Comparison of ENCODE assay signal across 8 cellular contexts in the genomic region with DNA sequence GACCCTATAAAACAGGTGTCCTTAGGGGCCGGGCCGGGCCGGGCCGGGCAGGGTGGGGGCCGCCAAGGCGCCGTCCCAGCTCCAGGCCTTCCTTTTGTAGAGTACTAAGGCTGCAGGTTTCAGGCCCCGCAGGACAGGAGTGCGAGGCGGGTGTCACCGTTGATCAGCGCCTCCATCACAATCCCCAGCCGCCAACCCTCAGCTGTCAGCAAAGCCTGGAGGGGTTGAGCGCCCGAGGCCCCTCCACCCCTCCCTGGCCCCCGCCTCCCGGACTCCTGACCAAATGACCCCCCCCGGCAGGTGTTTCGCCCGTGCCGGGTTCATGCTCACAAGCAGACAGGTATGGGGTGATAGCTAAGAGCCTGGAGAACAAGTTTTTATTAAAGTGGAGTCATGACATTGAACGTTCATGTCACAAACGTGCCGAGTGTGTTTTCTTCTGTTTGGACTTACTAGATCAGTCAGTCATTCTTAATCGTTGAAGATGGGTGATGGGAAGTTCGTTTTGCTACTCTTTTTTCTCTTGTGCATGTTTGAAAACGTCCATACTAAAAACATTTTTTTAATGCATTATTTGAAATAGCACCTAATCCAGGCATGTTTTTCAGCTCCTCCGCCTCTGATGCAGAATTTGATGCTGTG. TPM values are rescaled to one million over a fixed set of nuclear protein-coding genes. Genes with fewer than 3 reads are reported as not detected.
DNase-seq lines count a peak whose midpoint lies in the region; ATAC-seq and TF ChIP-seq lines count a peak whose summit lies in the region.

No MANE protein-coding gene starts in this region.

- H3K9ac ChIP-seq in OCI-LY3 (ENCODE audit: low read length) (peak overlapping the region; percentile 70), colonic mucosa (ENCODE audit: low read depth in 2 of 2, low read length in 2 of 2) (peak overlapping the region; percentile 67 to 85)

- TF ChIP-seq EP300 in tibial nerve (IDR thresholded peaks at IDR 0.05), result no peak

- H3K4me3 ChIP-seq in HEK293 (ENCODE audit: low read depth, low read length) (peak overlapping the region; percentile 64), OCI-LY3 (ENCODE audit: low read length) (peak overlapping the region; percentile 80), colonic mucosa (peak overlapping the region; percentile 75), lung (peak overlapping the region; percentile 89), tibial nerve (peak overlapping the region; percentile 72 to 94 (median 76))

- H3K4me2 ChIP-seq in OCI-LY3 (ENCODE audit: low read length), result peak overlapping the region; percentile 89

- H4K20me1 ChIP-seq in OCI-LY3 (ENCODE audit: insufficient read depth, low read length), result no peaks in the 10 kb centered on the region

- no peaks in the 10 kb centered on the region for H3K27me3 ChIP-seq in OCI-LY3 (ENCODE audit: low read depth, low read length)
- H3K27me3 ChIP-seq in colonic mucosa, result no peaks in the 10 kb centered on the region
- no peaks in the 10 kb centered on the region for H3K27me3 ChIP-seq in lung (ENCODE audit: control insufficient read depth, insufficient read depth)
- no peaks in the 10 kb centered on the region for H3K27me3 ChIP-seq in tibial nerve

- ATAC-seq in lung (ENCODE audit: insufficient read depth, low FRiP score), result peak; percentile 10

- POLR2A ChIA-PET in GM10248 (lab: Yijun Ruan, JAX), result interaction anchor here (0.9 to 1.7 kb wide), 2 partner anchors 10 to 15 kb away, joined by 3 to 10 read pairs; no protein-coding TSS in a partner anchor
- POLR2A ChIA-PET in HEK293 (lab: Yijun Ruan, JAX), result interaction anchor here (0.7 to 2.7 kb wide), 11 partner anchors 9 to 153 kb away, joined by 3 to 12 read pairs (median 4); a partner anchor contains a TSS

- 0 out of 2 replicates have a peak, but pooled peaks cover 2% of the 10 kb centered on the region for H3K4me1 ChIP-seq in HEK293 (ENCODE audit: control insufficient read depth, insufficient read depth, low read length)
- peaks cover 21% of the 10 kb centered on the region for H3K4me1 ChIP-seq in OCI-LY3 (ENCODE audit: low read length)
- no peaks in the 10 kb centered on the region for H3K4me1 ChIP-seq in colonic mucosa
- peaks cover 2% of the 10 kb centered on the region in 2 donors for H3K4me1 ChIP-seq in lung (ENCODE audit: control insufficient read depth in 2 of 2, insufficient read depth in 2 of 2, low read length in 2 of 2)
- peaks cover 0 to 26% (median 4%) of the 10 kb centered on the region in 4 donors for H3K4me1 ChIP-seq in tibial nerve

- no peak for TF ChIP-seq CTCF in GM10248 (IDR thresholded peaks at IDR 0.05; ENCODE audit: control extremely low read depth, extremely low read depth, low read depth, missing control alignments)
- TF ChIP-seq CTCF in HEK293 (tag by site-specific recombination; IDR thresholded peaks at IDR 0.05), result no peak
- TF ChIP-seq CTCF in OCI-LY3 (IDR thresholded peaks at IDR 0.05; ENCODE audit: low read depth, low read length), result no peak
- no peak for TF ChIP-seq CTCF in colonic mucosa (IDR thresholded peaks at IDR 0.05)
- no peak for TF ChIP-seq CTCF in lung (IDR thresholded peaks at IDR 0.05; ENCODE audit: control extremely low read depth, extremely low read depth)
- no peak for TF ChIP-seq CTCF in tibial nerve (IDR thresholded peaks at IDR 0.05)

- CTCF ChIA-PET in GM10248 (lab: Yijun Ruan, JAX) (interaction anchor here (0.7 to 1.6 kb wide), 5 partner anchors 10 to 274 kb away, joined by 3 to 4 read pairs (median 3); no protein-coding TSS in a partner anchor), HEK293 (lab: Yijun Ruan, JAX) (interaction anchor here (0.6 to 1.7 kb wide), 4 partner anchors 11 to 190 kb away, joined by 3 to 6 read pairs (median 4); no protein-coding TSS in a partner anchor)

- H3K27ac ChIP-seq in HEK293 (ENCODE audit: extremely low read depth, low read depth, low read length) (peak overlapping the region; percentile 78), OCI-LY3 (ENCODE audit: low read length) (no peak overlapping the region), colonic mucosa (peak overlapping the region; percentile 88), lung (ENCODE audit: low read depth in 1 of 2, low read length in 1 of 2) (peak overlapping the region; percentile 95 to 97), tibial nerve (peak overlapping the region; percentile 77 to 97 (median 93))

- peaks cover 24 to 40% of the 10 kb centered on the region in 2 experiments for H3K36me3 ChIP-seq in HEK293 (ENCODE audit: control insufficient read depth in 2 of 2, insufficient read depth in 1 of 2, low read length in 2 of 2)
- H3K36me3 ChIP-seq in OCI-LY3 (replicated peaks; ENCODE audit: low read depth, low read length), result peaks cover 3% of the 10 kb centered on the region
- H3K36me3 ChIP-seq in colonic mucosa, result peaks cover 6% of the 10 kb centered on the region
- peaks cover 6 to 13% of the 10 kb centered on the region in 2 donors for H3K36me3 ChIP-seq in lung (ENCODE audit: control insufficient read depth in 2 of 2, insufficient read depth in 2 of 2, low read length in 2 of 2)
- H3K36me3 ChIP-seq in tibial nerve, result peaks cover 0 to 34% (median 11%) of the 10 kb centered on the region in 3 donors

- DNase-seq in GM10248 (ENCODE audit: extremely low spot score) (peak; percentile 45), colonic mucosa (peak; percentile 52), lung (ENCODE audit: low spot score) (peak; percentile 54), tibial nerve (ENCODE audit: low spot score in 2 of 2) (peak in 1 of 2 donors; percentile 39), cerebellar nuclear complex (lab: John Stamatoyannopoulos, UW) (no peak), OCI-M2 (lab: John Stamatoyannopoulos, UW; ENCODE audit: unreplicated experiment) (no peak)

- peak overlapping the region; percentile 59; the same call in 1 of the 2 replicates for H2AFZ ChIP-seq in OCI-LY3 (ENCODE audit: low read depth, low read length)

- intact Hi-C loops in colonic mucosa (cut with DNase I), result no loop called here

- WGBS in lung, 2 donors, result 5% methylated on average over 28 of the region's 28 CpGs
- WGBS in tibial nerve, 2 donors, result 3 to 7% methylated on average over 12 to 28 of the region's 28 CpGs

- TF ChIP-seq POLR2A in tibial nerve (IDR thresholded peaks at IDR 0.05), result no peak

- no peaks in the 10 kb centered on the region for H3K79me2 ChIP-seq in OCI-LY3 (ENCODE audit: low read length)

- H3K9me3 ChIP-seq in HEK293 (ENCODE audit: control insufficient read depth, insufficient read depth, low read depth, low read length) (no peaks in the 10 kb centered on the region), OCI-LY3 (ENCODE audit: insufficient read depth, low read length) (no peaks in the 10 kb centered on the region), colonic mucosa (no peaks in the 10 kb centered on the region), lung (ENCODE audit: control insufficient read depth in 2 of 2, insufficient read depth in 1 of 2, low read length in 1 of 2) (no peaks in the 10 kb centered on the region), tibial nerve (no peaks in the 10 kb centered on the region)

TF ChIP-seq in HEK293, 187 proteins besides CTCF, POLR2A, EP300 and RAD21:
- peak; percentile 29 for TF ChIP-seq ZBTB8A (tag by site-specific recombination; IDR thresholded peaks at IDR 0.05)
- peak; percentile 68 for TF ChIP-seq ZNF335 (tag by site-specific recombination; conservative IDR thresholded peaks at IDR 0.05)
- peak; percentile 22; the same call in 1 of the 2 replicates for TF ChIP-seq ZNF561 (tag by site-specific recombination; IDR thresholded peaks at IDR 0.05; ENCODE audit: borderline replicate concordance)
- 0 out of 2 replicates have a peak, but pooled peaks have one; percentile 1 for TF ChIP-seq KLF7 (tag by site-specific recombination; IDR thresholded peaks at IDR 0.05; ENCODE audit: borderline replicate concordance)
- TF ChIP-seq, protein P1, sequence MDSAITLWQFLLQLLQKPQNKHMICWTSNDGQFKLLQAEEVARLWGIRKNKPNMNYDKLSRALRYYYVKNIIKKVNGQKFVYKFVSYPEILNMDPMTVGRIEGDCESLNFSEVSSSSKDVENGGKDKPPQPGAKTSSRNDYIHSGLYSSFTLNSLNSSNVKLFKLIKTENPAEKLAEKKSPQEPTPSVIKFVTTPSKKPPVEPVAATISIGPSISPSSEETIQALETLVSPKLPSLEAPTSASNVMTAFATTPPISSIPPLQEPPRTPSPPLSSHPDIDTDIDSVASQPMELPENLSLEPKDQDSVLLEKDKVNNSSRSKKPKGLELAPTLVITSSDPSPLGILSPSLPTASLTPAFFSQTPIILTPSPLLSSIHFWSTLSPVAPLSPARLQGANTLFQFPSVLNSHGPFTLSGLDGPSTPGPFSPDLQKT (IDR thresholded peaks at IDR 0.05; ENCODE audit: borderline replicate concordance, low read depth, low read length), result no peak
- TF ChIP-seq, protein P2, sequence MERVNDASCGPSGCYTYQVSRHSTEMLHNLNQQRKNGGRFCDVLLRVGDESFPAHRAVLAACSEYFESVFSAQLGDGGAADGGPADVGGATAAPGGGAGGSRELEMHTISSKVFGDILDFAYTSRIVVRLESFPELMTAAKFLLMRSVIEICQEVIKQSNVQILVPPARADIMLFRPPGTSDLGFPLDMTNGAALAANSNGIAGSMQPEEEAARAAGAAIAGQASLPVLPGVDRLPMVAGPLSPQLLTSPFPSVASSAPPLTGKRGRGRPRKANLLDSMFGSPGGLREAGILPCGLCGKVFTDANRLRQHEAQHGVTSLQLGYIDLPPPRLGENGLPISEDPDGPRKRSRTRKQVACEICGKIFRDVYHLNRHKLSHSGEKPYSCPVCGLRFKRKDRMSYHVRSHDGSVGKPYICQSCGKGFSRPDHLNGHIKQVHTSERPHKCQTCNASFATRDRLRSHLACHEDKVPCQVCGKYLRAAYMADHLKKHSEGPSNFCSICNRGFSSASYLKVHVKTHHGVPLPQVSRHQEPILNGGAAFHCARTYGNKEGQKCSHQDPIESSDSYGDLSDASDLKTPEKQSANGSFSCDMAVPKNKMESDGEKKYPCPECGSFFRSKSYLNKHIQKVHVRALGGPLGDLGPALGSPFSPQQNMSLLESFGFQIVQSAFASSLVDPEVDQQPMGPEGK (tag by site-specific recombination; IDR thresholded peaks at IDR 0.05), result peak; percentile 72; the same call in 1 of the 2 replicates
- no peak for TF ChIP-seq ZNF629 (tag by site-specific recombination; IDR thresholded peaks at IDR 0.05)
- peak; percentile 69 for TF ChIP-seq ZBTB17 (tag by site-specific recombination; IDR thresholded peaks at IDR 0.05)

RNA-seq across cellular contexts. Expression of a gene that starts 0.5 kb away (rescaled TPM):
- 10 to 100 TPM; 28.6 to 32.7 TPM for total RNA-seq in colonic mucosa
- total RNA-seq in lung, result 10 to 100 TPM; 45.1 to 63.2 TPM
- 10 to 100 TPM; 32.8 to 43.2 TPM for polyA plus RNA-seq in lung
- total RNA-seq in tibial nerve, result 10 to 100 TPM; 54.0 to 63.8 (median 55.5) TPM

RNA-seq across cellular contexts. Expression of a gene that starts 38.9 kb away (rescaled TPM):
- 10 to 100 TPM; 11.6 to 16.7 TPM for total RNA-seq in colonic mucosa
- total RNA-seq in lung, result 10 to 100 TPM; 23.8 to 63.7 TPM
- polyA plus RNA-seq in lung, result 10 to 100 TPM; 59.6 to 98.7 TPM
- total RNA-seq in tibial nerve, result 100 to 1,000 TPM; 162 to 363 (median 321) TPM

RNA-seq across cellular contexts. Expression of a gene that starts 59.5 kb away (rescaled TPM):
- 10 to 100 TPM; 33.7 to 51.0 TPM for total RNA-seq in colonic mucosa
- 10 to 100 TPM; 34.7 to 71.7 TPM for total RNA-seq in lung
- 10 to 100 TPM; 10.5 to 15.7 TPM for polyA plus RNA-seq in lung
- total RNA-seq in tibial nerve, result 10 to 100 TPM; 20.4 to 28.5 (median 24.6) TPM

RNA-seq across cellular contexts. Expression of a gene that starts 59.8 kb away (rescaled TPM):
- total RNA-seq in colonic mucosa, result 100 to 1,000 TPM in 1 of 2 donors, 10 to 100 TPM in 1; 80.9 to 108 TPM
- 10 to 100 TPM; 59.3 to 83.1 TPM for total RNA-seq in lung
- polyA plus RNA-seq in lung, result 10 to 100 TPM; 59.6 to 66.5 TPM
- 100 to 1,000 TPM in 1 of 4 donors, 10 to 100 TPM in 3; 58.4 to 100 (median 69.7) TPM for total RNA-seq in tibial nerve

Comparison
In these comparisons a context has a peak if more than half of its experiments do, and no peak if none do; other contexts are left out.
1. DNase-seq: peak in GM10248 (single experiment), colonic mucosa (single experiment) and lung (single experiment); none in cerebellar nuclear complex (0 of 2) and OCI-M2 (single experiment).
2. Peak in every context shown above with its lines, with median percentiles within 50 percentile points of each other: H3K4me3 ChIP-seq.